24 cellular contexts compared by ENCODE assay signal in genomic region chr12:57161491-57161890, GRCh38. TPM values are rescaled to one million over a fixed set of nuclear protein-coding genes. Genes with fewer than 3 reads are reported as not detected.
"Had no signal": no experiment of that assay in that cellular context is flagged by ENCODE, and none has a peak within 500 bp of the region (broad histone marks: within the 10 kb centered on the region; RNA-seq: fewer than 3 reads in every experiment).

No MANE protein-coding gene starts in this region.

- H3K36me3 Mint-ChIP-seq: activated CD4-positive, alpha-beta memory T cell treated with anti-CD3 and anti-CD28 coated beads for 36 hours; activated CD8-positive, alpha-beta memory T cell treated with anti-CD3 and anti-CD28 coated beads, Interleukin-2, amount 10 ng/mL, durations not matched to agents 7 days and 5 days; activated naive CD8-positive, alpha-beta T cell treated with anti-CD3 and anti-CD28 coated beads for 36 hours had no signal

- ATAC-seq: activated CD8-positive, alpha-beta memory T cell treated with anti-CD3 and anti-CD28 coated beads, Interleukin-2, amount 10 ng/mL, durations not matched to agents 7 days and 5 days; foreskin keratinocyte; left lobe of liver; right cardiac atrium; stimulated activated naive CD8-positive, alpha-beta T cell treated with anti-CD3 and anti-CD28 coated beads, Interleukin-15, Interleukin-2, amounts not matched to agents 100 U/mL and 50 U/mL, for 24 hours had no signal

- DNase-seq: activated CD4-positive, alpha-beta memory T cell treated with anti-CD3 and anti-CD28 coated beads for 36 hours; activated CD8-positive, alpha-beta memory T cell treated with anti-CD3 and anti-CD28 coated beads, Interleukin-2, amount 10 ng/mL, durations not matched to agents 7 days and 5 days; activated naive CD4-positive, alpha-beta T cell; activated naive CD8-positive, alpha-beta T cell treated with anti-CD3 and anti-CD28 coated beads for 36 hours; cortex of kidney; effector CD8-positive, alpha-beta T cell; foreskin keratinocyte; glutamatergic neuron; hippocampal formation; midbrain; stimulated activated naive CD8-positive, alpha-beta T cell treated with anti-CD3 and anti-CD28 coated beads, Interleukin-15, Interleukin-2, amounts not matched to agents 100 U/mL and 50 U/mL, for 24 hours; tibial artery had no signal

- H3K27me3 ChIP-seq: esophagus muscularis mucosa, foreskin keratinocyte, tibial artery had no signal

- H3K9me3 Mint-ChIP-seq: activated CD4-positive, alpha-beta memory T cell treated with anti-CD3 and anti-CD28 coated beads for 36 hours; activated naive CD8-positive, alpha-beta T cell treated with anti-CD3 and anti-CD28 coated beads for 36 hours; central memory CD8-positive, alpha-beta T cell had no signal

- H3K4me3 ChIP-seq: esophagus muscularis mucosa, lung, prostate gland, skin epidermis, tibial artery had no signal

- H3K27me3 Mint-ChIP-seq: activated CD4-positive, alpha-beta memory T cell treated with anti-CD3 and anti-CD28 coated beads for 36 hours; activated naive CD8-positive, alpha-beta T cell treated with anti-CD3 and anti-CD28 coated beads for 36 hours had no signal

- H3K27ac ChIP-seq: esophagus muscularis mucosa, foreskin keratinocyte, prostate gland, tibial artery had no signal

- H3K9me3 ChIP-seq: esophagus muscularis mucosa, prostate gland, tibial artery had no signal

- H3K27ac Mint-ChIP-seq: activated CD4-positive, alpha-beta memory T cell treated with anti-CD3 and anti-CD28 coated beads for 36 hours; activated CD8-positive, alpha-beta memory T cell treated with anti-CD3 and anti-CD28 coated beads, Interleukin-2, amount 10 ng/mL, durations not matched to agents 7 days and 5 days; activated naive CD8-positive, alpha-beta T cell treated with anti-CD3 and anti-CD28 coated beads for 36 hours had no signal

- H3K4me1 ChIP-seq: prostate gland had no signal

- H3K4me3 Mint-ChIP-seq: activated CD4-positive, alpha-beta memory T cell treated with anti-CD3 and anti-CD28 coated beads for 36 hours; activated CD8-positive, alpha-beta memory T cell treated with anti-CD3 and anti-CD28 coated beads, Interleukin-2, amount 10 ng/mL, durations not matched to agents 7 days and 5 days; activated naive CD8-positive, alpha-beta T cell treated with anti-CD3 and anti-CD28 coated beads for 36 hours; central memory CD8-positive, alpha-beta T cell had no signal

RNA-seq across cellular contexts. Expression of gene LRP1-AS, which starts 14.1 kb away (rescaled TPM):
- total RNA-seq: activated CD4-positive, alpha-beta memory T cell treated with anti-CD3 and anti-CD28 coated beads for 36 hours; activated CD8-positive, alpha-beta memory T cell treated with anti-CD3 and anti-CD28 coated beads, Interleukin-2, amount 10 ng/mL, durations not matched to agents 7 days and 5 days; activated naive CD8-positive, alpha-beta T cell treated with anti-CD3 and anti-CD28 coated beads for 36 hours; esophagus muscularis mucosa; foreskin keratinocyte; left lobe of liver; lung; omental fat pad; prostate gland; right cardiac atrium; T-helper 2 cell treated with Interferon-gamma antibody and Interleukin-4, amounts not matched to agents 100 ng/mL and 5 ng/mL, for 36 hours; urinary bladder had no signal
- polyA plus RNA-seq: foreskin keratinocyte, keratinocyte, lung, neural cell, right cardiac atrium, urinary bladder had no signal

RNA-seq across cellular contexts. Expression of gene STAT6, which starts 50.3 kb away (rescaled TPM):
- polyA plus RNA-seq: neural cell had no signal

RNA-seq across cellular contexts. Expression of gene NXPH4, which starts 55.1 kb away (rescaled TPM):
- total RNA-seq: esophagus muscularis mucosa had no signal
